In the genomic region with DNA sequence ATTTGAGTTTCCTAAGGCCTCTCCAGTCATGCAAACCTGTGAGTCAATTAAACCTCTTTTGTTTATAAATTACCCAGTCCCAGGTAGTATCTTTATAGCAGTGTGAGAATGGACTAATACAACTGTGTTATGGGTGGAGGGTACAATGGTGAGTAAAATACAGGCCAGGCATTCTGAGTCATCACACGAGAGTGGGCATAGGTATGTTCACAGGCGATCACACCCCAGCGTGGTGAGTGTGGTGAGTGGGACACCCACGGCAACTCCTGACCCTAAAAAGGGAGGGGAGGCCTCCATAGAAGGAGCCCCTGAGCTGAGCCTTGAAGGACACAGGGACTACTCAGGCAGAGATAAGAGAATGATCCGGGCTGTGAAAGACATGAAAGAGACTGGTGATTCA, we compare ENCODE assay signal across 16 cellular contexts. TPM values are rescaled to one million over a fixed set of nuclear protein-coding genes. Genes with fewer than 3 reads are reported as not detected.
A peak's percentile ranks its signal among the peaks of the same experiment; 100 is the strongest.
DNase-seq lines count a peak whose midpoint lies in the region; ATAC-seq and TF ChIP-seq lines count a peak whose summit lies in the region.
"Had no signal": no experiment of that assay in that cellular context is flagged by ENCODE, and none has a peak within 500 bp of the region (broad histone marks: within the 10 kb centered on the region; RNA-seq: fewer than 3 reads in every experiment).

No MANE protein-coding gene starts in this region.

- peak overlapping the region; percentile 11 for H3K27ac Mint-ChIP-seq in activated CD4-positive, alpha-beta T cell treated with anti-CD3 and anti-CD28 coated beads, Interleukin-2, amount 10 ng/mL, durations not matched to agents 24 days and 14 days
- peak overlapping the region; percentile 25 for H3K27ac Mint-ChIP-seq in activated T-helper 17 cell treated with anti-CD3 and anti-CD28 coated beads, Interleukin-2, amount 50 U/mL, for 72 hours
- no peak overlapping the region for H3K27ac Mint-ChIP-seq in neural progenitor cell
- H3K27ac Mint-ChIP-seq: B cell; CD4-positive, alpha-beta T cell had no signal

- peaks cover 17% of the 10 kb centered on the region for H3K4me1 Mint-ChIP-seq in activated CD4-positive, alpha-beta T cell treated with anti-CD3 and anti-CD28 coated beads, Interleukin-2, amount 10 ng/mL, durations not matched to agents 24 days and 14 days
- H3K4me1 Mint-ChIP-seq in activated T-helper 17 cell treated with anti-CD3 and anti-CD28 coated beads, Interleukin-2, amount 50 U/mL, for 72 hours = peaks cover 11% of the 10 kb centered on the region
- H3K4me1 Mint-ChIP-seq in neural progenitor cell = peaks cover 36% of the 10 kb centered on the region

- H3K79me2 ChIP-seq in neural progenitor cell (ENCODE audit: low read depth) = no peaks in the 10 kb centered on the region

- intact Hi-C loops in activated CD4-positive, alpha-beta T cell treated with anti-CD3 and anti-CD28 coated beads, Interleukin-2, amount 10 ng/mL, durations not matched to agents 24 days and 14 days (cut with micrococcal nuclease) = no loop called here

- H3K9me3 ChIP-seq in HEK293 (ENCODE audit: control insufficient read depth, insufficient read depth, low read depth, low read length) (no peaks in the 10 kb centered on the region), neural progenitor cell (ENCODE audit: low read depth) (no peaks in the 10 kb centered on the region)

- no peak for TF ChIP-seq CTCF in HEK293 (tag by site-specific recombination; IDR thresholded peaks at IDR 0.05)
- TF ChIP-seq CTCF in neural progenitor cell (IDR thresholded peaks at IDR 0.05) = no peak

- no peaks in the 10 kb centered on the region for H3F3A ChIP-seq in neural progenitor cell (ENCODE audit: low read depth)

- POLR2A ChIA-PET in HEK293 (lab: Yijun Ruan, JAX) = no interaction called here

- no peak for DNase-seq in activated CD4-positive, alpha-beta T cell treated with anti-CD3 and anti-CD28 coated beads, Interleukin-2, amount 10 ng/mL, durations not matched to agents 24 days and 14 days
- DNase-seq in activated CD4-positive, alpha-beta T cell treated with anti-CD3 and anti-CD28 coated beads, Interleukin-2, amount 50 U/mL, for 4 hours = no peak
- DNase-seq in neural progenitor cell (ENCODE audit: low spot score) (peak; percentile 32), NOMO-1 (lab: John Stamatoyannopoulos, UW; ENCODE audit: unreplicated experiment in 2 of 2) (no peak), SHP77 (lab: John Stamatoyannopoulos, UW) (no peak)
- DNase-seq: C1 segment of cervical spinal cord; Calu3; CD4-positive, alpha-beta T cell; DMS 273 treated with DMSO at 0.1 percent for 48 hours; GM23248 had no signal

- H3K36me3 ChIP-seq in HEK293 (ENCODE audit: control insufficient read depth in 2 of 2, insufficient read depth in 1 of 2, low read length in 2 of 2) (no peaks in the 10 kb centered on the region), neural progenitor cell (no peaks in the 10 kb centered on the region)

- peaks cover 6% of the 10 kb centered on the region for H3K27me3 Mint-ChIP-seq in activated CD4-positive, alpha-beta T cell treated with anti-CD3 and anti-CD28 coated beads, Interleukin-2, amount 10 ng/mL, durations not matched to agents 24 days and 14 days
- H3K27me3 Mint-ChIP-seq in activated T-helper 17 cell treated with anti-CD3 and anti-CD28 coated beads, Interleukin-2, amount 50 U/mL, for 72 hours = no peaks in the 10 kb centered on the region
- H3K27me3 Mint-ChIP-seq in neural progenitor cell (ENCODE audit: insufficient read depth, low read depth) = peaks cover 13% of the 10 kb centered on the region
- H3K27me3 Mint-ChIP-seq: CD4-positive, alpha-beta T cell had no signal

- ATAC-seq in activated T-helper 17 cell treated with anti-CD3 and anti-CD28 coated beads, Interleukin-2, amount 50 U/mL, for 72 hours (replicated peaks) = peak; percentile 51
- ATAC-seq in GM18858 (IDR thresholded peaks at IDR 0.05; ENCODE audit: unreplicated experiment) = no peak
- ATAC-seq: HCT116 had no signal

- H3K4me1 ChIP-seq in HEK293 (ENCODE audit: control insufficient read depth, insufficient read depth, low read length) (no peaks in the 10 kb centered on the region), neural progenitor cell (peaks cover 19% of the 10 kb centered on the region)

- no peaks in the 10 kb centered on the region for H3K36me3 Mint-ChIP-seq in activated CD4-positive, alpha-beta T cell treated with anti-CD3 and anti-CD28 coated beads, Interleukin-2, amount 10 ng/mL, durations not matched to agents 24 days and 14 days (ENCODE audit: low read depth)
- H3K36me3 Mint-ChIP-seq in activated T-helper 17 cell treated with anti-CD3 and anti-CD28 coated beads, Interleukin-2, amount 50 U/mL, for 72 hours (ENCODE audit: low read depth) = no peaks in the 10 kb centered on the region
- no peaks in the 10 kb centered on the region for H3K36me3 Mint-ChIP-seq in neural progenitor cell

- CTCF ChIA-PET in HEK293 (lab: Yijun Ruan, JAX) = interaction anchor here (0.6 to 1.4 kb wide), 4 partner anchors 20 to 593 kb away, joined by 3 to 4 read pairs (median 3); no protein-coding TSS in a partner anchor

- H3K27ac ChIP-seq in HEK293 (ENCODE audit: extremely low read depth, low read depth, low read length) (no peak overlapping the region), neural progenitor cell (no peak overlapping the region)
- H3K27ac ChIP-seq: GM23248 had no signal

- H3K9me3 Mint-ChIP-seq in activated CD4-positive, alpha-beta T cell treated with anti-CD3 and anti-CD28 coated beads, Interleukin-2, amount 10 ng/mL, durations not matched to agents 24 days and 14 days = no peaks in the 10 kb centered on the region
- no peaks in the 10 kb centered on the region for H3K9me3 Mint-ChIP-seq in activated T-helper 17 cell treated with anti-CD3 and anti-CD28 coated beads, Interleukin-2, amount 50 U/mL, for 72 hours
- no peaks in the 10 kb centered on the region for H3K9me3 Mint-ChIP-seq in neural progenitor cell
- H3K9me3 Mint-ChIP-seq: CD4-positive, alpha-beta T cell had no signal

- no peaks in the 10 kb centered on the region for H4K20me1 ChIP-seq in neural progenitor cell (ENCODE audit: low read depth)

- H3K27me3 ChIP-seq in neural progenitor cell = no peaks in the 10 kb centered on the region

- H3K4me2 ChIP-seq in neural progenitor cell = no peak overlapping the region

- no peak overlapping the region for H3K4me3 Mint-ChIP-seq in activated CD4-positive, alpha-beta T cell treated with anti-CD3 and anti-CD28 coated beads, Interleukin-2, amount 10 ng/mL, durations not matched to agents 24 days and 14 days
- no peak overlapping the region for H3K4me3 Mint-ChIP-seq in activated T-helper 17 cell treated with anti-CD3 and anti-CD28 coated beads, Interleukin-2, amount 50 U/mL, for 72 hours
- H3K4me3 Mint-ChIP-seq in neural progenitor cell = no peak overlapping the region
- H3K4me3 Mint-ChIP-seq: B cell; CD4-positive, alpha-beta T cell had no signal

- H2AFZ ChIP-seq in neural progenitor cell (replicated peaks) = no peak overlapping the region
- H2AFZ ChIP-seq: GM23248 had no signal

- H3K9ac ChIP-seq in neural progenitor cell = no peak overlapping the region
- H3K9ac ChIP-seq: GM23248 had no signal

- H3K4me3 ChIP-seq in HEK293 (ENCODE audit: low read depth, low read length) = no peak overlapping the region
- H3K4me3 ChIP-seq in neural progenitor cell = no peak overlapping the region
- H3K4me3 ChIP-seq: GM23248 had no signal

TF ChIP-seq in HEK293, 187 proteins besides CTCF, POLR2A, EP300 and RAD21:
- TF ChIP-seq ZNF211 (tag by site-specific recombination; IDR thresholded peaks at IDR 0.05; ENCODE audit: low read depth) (no peak), EGR2 (tag by site-specific recombination; IDR thresholded peaks at IDR 0.05; ENCODE audit: low read depth) (peak; percentile 71), ZNF48 (tag by site-specific recombination; IDR thresholded peaks at IDR 0.05) (no peak), ZFHX2 (tag by site-specific recombination; conservative IDR thresholded peaks at IDR 0.05) (peak; percentile 84)

RNA-seq across cellular contexts. Expression of a gene that starts 22.6 kb away (rescaled TPM):
- total RNA-seq in activated CD4-positive, alpha-beta T cell treated with anti-CD3 and anti-CD28 coated beads, Interleukin-2, amount 10 ng/mL, durations not matched to agents 24 days and 14 days = 0.37 and 0.47 TPM in 2 replicates
- total RNA-seq in activated T-helper 17 cell treated with anti-CD3 and anti-CD28 coated beads, Interleukin-2, amount 50 U/mL, for 72 hours = 1 to 10 TPM in 1 of 2 donors, under 1 TPM in 1; 0.63 to 4.9 TPM
- 1.4 and 2.4 TPM in 2 replicates for total RNA-seq in neural progenitor cell (ENCODE audit: low replicate concordance)
- total RNA-seq: GM23248 had no signal

RNA-seq across cellular contexts. Expression of a gene that starts 27.0 kb away (rescaled TPM):
- not detected in 2 replicates for total RNA-seq in activated CD4-positive, alpha-beta T cell treated with anti-CD3 and anti-CD28 coated beads, Interleukin-2, amount 10 ng/mL, durations not matched to agents 24 days and 14 days
- not detected for total RNA-seq in activated T-helper 17 cell treated with anti-CD3 and anti-CD28 coated beads, Interleukin-2, amount 50 U/mL, for 72 hours
- not detected in 2 replicates for total RNA-seq in neural progenitor cell (ENCODE audit: low replicate concordance)
- total RNA-seq: B cell; Calu3; CD4-positive, alpha-beta T cell; Daoy; GM23248 had no signal
